29 cellular contexts compared by ENCODE assay signal in the genomic region with DNA sequence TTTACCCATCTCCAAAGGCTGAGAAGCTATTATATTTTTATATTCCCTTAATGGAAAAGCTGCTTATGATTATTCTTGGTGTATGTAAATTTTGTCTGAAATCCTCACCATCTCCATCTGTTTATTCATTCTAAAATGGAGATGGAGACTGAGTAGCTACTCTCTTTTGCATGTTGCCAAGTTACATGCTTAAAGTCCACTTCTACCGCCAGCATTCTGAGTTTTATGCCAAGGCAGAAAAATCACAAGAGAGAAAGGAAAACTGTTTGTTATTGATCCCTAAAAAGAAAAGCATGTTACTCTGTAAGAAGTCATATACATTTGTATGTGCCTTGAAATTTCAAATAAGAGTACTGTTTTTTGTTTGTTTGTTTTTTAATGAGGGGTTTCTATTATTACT.
"Had no signal": no experiment of that assay in that cellular context is flagged by ENCODE, and none has a peak within 500 bp of the region (broad histone marks: within the 10 kb centered on the region; RNA-seq: fewer than 3 reads in every experiment).

No MANE protein-coding gene starts in this region.

- DNase-seq: activated B cell treated with CpG ODN at 0.5 μM for 24 hours; activated CD4-positive, alpha-beta memory T cell treated with anti-CD3 and anti-CD28 coated beads for 36 hours; activated CD4-positive, alpha-beta T cell treated with anti-CD3 and anti-CD28 coated beads for 4 hours; activated CD4-positive, alpha-beta T cell treated with anti-CD3 and anti-CD28 coated beads, Interleukin-2, amount 50 U/mL, for 1 hour; activated CD4-positive, CD25-positive, alpha-beta regulatory T cell treated with anti-CD3 and anti-CD28 coated beads, Interleukin-2, amount 50 U/mL, for 72 hours; activated CD8-positive, alpha-beta memory T cell treated with anti-CD3 and anti-CD28 coated beads, Interleukin-2, amount 50 U/mL, for 4 hours; activated gamma-delta T cell treated with Interleukin-2 at 50 U/mL for 16 hours; activated naive CD4-positive, alpha-beta T cell treated with anti-CD3 and anti-CD28 coated beads for 36 hours; activated naive CD8-positive, alpha-beta T cell treated with anti-CD3 and anti-CD28 coated beads, Interleukin-2, amount 50 U/mL, for 24 hours; activated T-cell treated with anti-CD3 and anti-CD28 coated beads for 4 hours; activated T-cell treated with anti-CD3 and anti-CD28 coated beads, Interleukin-2, amount 50 U/mL, for 4 hours; anterior cingulate cortex; brain microvascular endothelial cell; central memory CD4-positive, alpha-beta T cell; NCI-H1092 treated with DMSO at 0.1 percent for 48 hours; NCI-H1417; NCI-H146; NCI-H187; NCI-H2081; NCI-H345; NCI-H510A treated with DMSO at 0.1 percent for 48 hours; PC-3; Peyer's patch; RPMI8226; SHP77 treated with DMSO at 0.1 percent for 48 hours; SK-N-SH had no signal

- H3K9ac ChIP-seq: SK-N-SH had no signal

- H3K27me3 ChIP-seq: brain microvascular endothelial cell, Peyer's patch, SJSA1 had no signal

- H3K4me1 ChIP-seq: SJSA1 had no signal

- ATAC-seq: activated naive CD8-positive, alpha-beta T cell treated with anti-CD3 and anti-CD28 coated beads, Interleukin-2, amount 50 U/mL, for 24 hours; activated T-cell treated with anti-CD3 and anti-CD28 coated beads, Interleukin-2, amount 50 U/mL, for 4 hours; K562; PC-3 had no signal

- H3K4me3 ChIP-seq: K562, Peyer's patch, SJSA1 had no signal

- H3K9me3 ChIP-seq: Peyer's patch, SJSA1, SK-N-SH had no signal

- FAIRE-seq: K562, TTC549 had no signal

- H3K36me3 ChIP-seq: brain microvascular endothelial cell, Peyer's patch, SJSA1 had no signal

- H3K27ac ChIP-seq: brain microvascular endothelial cell, Peyer's patch, SJSA1 had no signal
